ENCODE assay signal across 14 cellular contexts in genomic region chr12:49086116-49086515, GRCh38. TPM values are rescaled to one million over a fixed set of nuclear protein-coding genes. Genes with fewer than 3 reads are reported as not detected.
DNase-seq lines count a peak whose midpoint lies in the region; ATAC-seq and TF ChIP-seq lines count a peak whose summit lies in the region.
"Had no signal": no experiment of that assay in that cellular context is flagged by ENCODE, and none has a peak within 500 bp of the region (broad histone marks: within the 10 kb centered on the region; RNA-seq: fewer than 3 reads in every experiment).

No MANE protein-coding gene starts in this region.

- no peak for ATAC-seq in activated CD8-positive, alpha-beta T cell treated with anti-CD3 and anti-CD28 coated beads for 36 hours
- ATAC-seq: SK-N-SH treated with all-trans-retinoic acid at 6 μM for 48 hours had no signal

- H3K9me3 Mint-ChIP-seq in activated CD8-positive, alpha-beta T cell treated with anti-CD3 and anti-CD28 coated beads for 36 hours: no peaks in the 10 kb centered on the region
- H3K9me3 Mint-ChIP-seq: CD4-positive, alpha-beta T cell had no signal

- H3K4me2 ChIP-seq in osteoblast (ENCODE audit: insufficient read depth, low read length): no peak overlapping the region

- H3K27me3 ChIP-seq in osteoblast (ENCODE audit: insufficient read depth, low read length) (peaks cover 21% of the 10 kb centered on the region), adrenal gland (peaks cover 8% of the 10 kb centered on the region)

- POLR2A ChIA-PET in activated CD8-positive, alpha-beta T cell treated with anti-CD3 and anti-CD28 coated beads for 36 hours (lab: Charles Lee): interaction anchor here (1.4 to 4.1 kb wide), 3 partner anchors 11 to 44 kb away, joined by 5 to 29 read pairs (median 6); partner anchors contain the start of genes RHEBL1 and TUBA1B

- WGBS in adrenal gland, 4 donors: 72 to 77% (median 75%) methylated on average over 3 of the region's 3 CpGs

- peaks cover 28% of the 10 kb centered on the region for H3K4me1 Mint-ChIP-seq in activated CD8-positive, alpha-beta T cell treated with anti-CD3 and anti-CD28 coated beads for 36 hours (ENCODE audit: low read depth)

- TF ChIP-seq CTCF in osteoblast (IDR thresholded peaks at IDR 0.05; ENCODE audit: extremely low read depth, low read depth, low read length) (no peak), adrenal gland (IDR thresholded peaks at IDR 0.05) (no peak)
- no peak for TF ChIP-seq CTCF in activated CD8-positive, alpha-beta T cell treated with anti-CD3 and anti-CD28 coated beads for 36 hours (IDR thresholded peaks at IDR 0.05)

- H3K4me3 Mint-ChIP-seq in activated CD8-positive, alpha-beta T cell treated with anti-CD3 and anti-CD28 coated beads for 36 hours: no peak overlapping the region
- H3K4me3 Mint-ChIP-seq: CD4-positive, alpha-beta T cell had no signal

- no peaks in the 10 kb centered on the region for H3K9me3 ChIP-seq in osteoblast (ENCODE audit: low read depth, low read length)
- no peaks in the 10 kb centered on the region for H3K9me3 ChIP-seq in adrenal gland (replicated peaks in 1 of 3)

- no peaks in the 10 kb centered on the region for H4K20me1 ChIP-seq in osteoblast (ENCODE audit: insufficient read depth, low read length)

- CTCF ChIA-PET in activated CD8-positive, alpha-beta T cell treated with anti-CD3 and anti-CD28 coated beads for 36 hours (lab: Charles Lee): interaction anchor here (1.0 to 6.5 kb wide), 12 partner anchors 6 to 147 kb away, joined by 3 to 161 read pairs (median 18); partner anchors contain the start of genes DHH, LMBR1L and RHEBL1

- no peak overlapping the region for H3K27ac Mint-ChIP-seq in activated CD8-positive, alpha-beta T cell treated with anti-CD3 and anti-CD28 coated beads for 36 hours
- H3K27ac Mint-ChIP-seq: CD4-positive, alpha-beta T cell had no signal

- TF ChIP-seq POLR2A in adrenal gland (IDR thresholded peaks at IDR 0.05): no peak

- H3K36me3 Mint-ChIP-seq in activated CD8-positive, alpha-beta T cell treated with anti-CD3 and anti-CD28 coated beads for 36 hours (ENCODE audit: low read depth): no peaks in the 10 kb centered on the region

- DNase-seq in AG20443 (ENCODE audit: low spot score): peak; percentile 40
- DNase-seq in SK-MEL-5 (ENCODE audit: low read depth, low spot score): peak; percentile 36
- peak; percentile 49 for DNase-seq in fibroblast of gingiva (ENCODE audit: low read depth)
- DNase-seq in osteoblast (ENCODE audit: insufficient read length, low spot score, missing footprints): peak; percentile 50
- DNase-seq in activated CD8-positive, alpha-beta T cell treated with anti-CD3 and anti-CD28 coated beads for 36 hours: no peak
- no peak for DNase-seq in activated T-cell treated with anti-CD3 and anti-CD28 coated beads, Interleukin-2, amount 50 U/mL, for 1 hour
- DNase-seq in adrenal gland: no peak
- DNase-seq in iPS-NIHi11 (ENCODE audit: low spot score): no peak
- DNase-seq: CD4-positive, alpha-beta T cell; NCI-H187 treated with DMSO at 0.1 percent for 48 hours; NCI-H446; NCI-H69; Right ventricle myocardium superior had no signal

- H3K36me3 ChIP-seq in osteoblast (ENCODE audit: insufficient read depth, low read length): no peaks in the 10 kb centered on the region
- H3K36me3 ChIP-seq in adrenal gland (replicated peaks in 1 of 2): no peaks in the 10 kb centered on the region

- peaks cover 5% of the 10 kb centered on the region for H3K4me1 ChIP-seq in osteoblast (ENCODE audit: insufficient read depth, low read length)
- H3K4me1 ChIP-seq in adrenal gland (replicated peaks in 1 of 2): peaks cover 0 to 18% of the 10 kb centered on the region in 2 donors

- H3K27me3 Mint-ChIP-seq in activated CD8-positive, alpha-beta T cell treated with anti-CD3 and anti-CD28 coated beads for 36 hours: peaks cover 25% of the 10 kb centered on the region

- peak overlapping the region; percentile 3 for H2AFZ ChIP-seq in osteoblast (ENCODE audit: low read length)

- H3K79me2 ChIP-seq in osteoblast (ENCODE audit: insufficient read depth, low read length): no peaks in the 10 kb centered on the region

- H3K27ac ChIP-seq in osteoblast (ENCODE audit: low read depth, low read length): no peak overlapping the region
- H3K27ac ChIP-seq in adrenal gland: no peak overlapping the region

- intact Hi-C loops in activated CD8-positive, alpha-beta T cell treated with anti-CD3 and anti-CD28 coated beads for 36 hours (cut with micrococcal nuclease): no loop called here
- intact Hi-C loops in adrenal gland (cut with DNase I): loop anchor here (5.0 kb wide), 1 partner anchor 36 kb away; no protein-coding TSS in a partner anchor

- in situ Hi-C loops in SK-MEL-5 (cut with HindIII; ENCODE audit: low pct_unique_long_range_greater_than_20kb, low sequenced_read_pairs): no loop called here

- H3K4me3 ChIP-seq in osteoblast (ENCODE audit: insufficient read depth, low read length): no peak overlapping the region
- H3K4me3 ChIP-seq in adrenal gland: no peak overlapping the region

RNA-seq across cellular contexts. Expression of gene DHH, which starts 8.5 kb away (rescaled TPM):
- 0.05 and 0.21 TPM in 2 replicates for total RNA-seq in SK-MEL-5 (2014; rRNA removed; shearing (Covaris generic))
- 0.11 and 0.20 TPM in 2 replicates for polyA plus RNA-seq in SK-MEL-5 (2015; cell fraction: cytosol; rRNA removed)
- 1.1 TPM in 1 of 2 replicates, not detected in the other for polyA plus RNA-seq in SK-MEL-5 (2015; cell fraction: nucleus; rRNA removed)
- total RNA-seq in osteoblast (under 0.01 TPM in 1 of 2 replicates, not detected in the other), adrenal gland (1 to 10 TPM in 1 of 8 donors, under 1 TPM in 7; 0.18 to 1.0 (median 0.50) TPM)
- under 1 TPM in 1 of 2 experiments, not detected in 1; 0.14 TPM for total RNA-seq in activated CD8-positive, alpha-beta T cell treated with anti-CD3 and anti-CD28 coated beads for 36 hours
- polyA plus RNA-seq in adrenal gland: under 1 TPM; 0.13 to 0.84 (median 0.16) TPM

RNA-seq across cellular contexts. Expression of gene RHEBL1, which starts 16.3 kb away (rescaled TPM):
- 5.2 and 7.8 TPM in 2 replicates for total RNA-seq in SK-MEL-5 (2014; rRNA removed; shearing (Covaris generic))
- 6.7 and 9.0 TPM in 2 replicates for polyA plus RNA-seq in SK-MEL-5 (2015; cell fraction: cytosol; rRNA removed)
- 18.0 and 19.2 TPM in 2 replicates for polyA plus RNA-seq in SK-MEL-5 (2015; cell fraction: nucleus; rRNA removed)
- total RNA-seq in osteoblast (0.72 and 0.88 TPM in 2 replicates), adrenal gland (1 to 10 TPM in 1 of 8 donors, under 1 TPM in 3, not detected in 4; 0.28 to 1.8 (median 0.34) TPM)
- 10 to 100 TPM; 18.5 to 19.8 TPM for total RNA-seq in activated CD8-positive, alpha-beta T cell treated with anti-CD3 and anti-CD28 coated beads for 36 hours
- polyA plus RNA-seq in adrenal gland: under 1 TPM; 0.26 to 0.71 (median 0.32) TPM

RNA-seq across cellular contexts. Expression of gene LMBR1L, which starts 24.5 kb away (rescaled TPM):
- 20.6 and 21.7 TPM in 2 replicates for total RNA-seq in SK-MEL-5 (2014; rRNA removed; shearing (Covaris generic))
- polyA plus RNA-seq in SK-MEL-5 (2015; cell fraction: cytosol; rRNA removed): 17.1 and 18.6 TPM in 2 replicates
- 216 and 234 TPM in 2 replicates for polyA plus RNA-seq in SK-MEL-5 (2015; cell fraction: nucleus; rRNA removed)
- total RNA-seq in osteoblast: 57.2 and 60.4 TPM in 2 replicates
- 10 to 100 TPM; 43.5 to 50.9 TPM for total RNA-seq in activated CD8-positive, alpha-beta T cell treated with anti-CD3 and anti-CD28 coated beads for 36 hours
- total RNA-seq in adrenal gland: 10 to 100 TPM; 20.6 to 97.7 (median 74.3) TPM
- polyA plus RNA-seq in adrenal gland: 100 to 1,000 TPM in 2 of 3 donors, 10 to 100 TPM in 1; 30.3 to 136 (median 121) TPM

RNA-seq across cellular contexts. Expression of gene KMT2D, which starts 25.5 kb away (rescaled TPM):
- total RNA-seq in SK-MEL-5 (2014; rRNA removed; shearing (Covaris generic)): 14.5 and 16.1 TPM in 2 replicates
- polyA plus RNA-seq in SK-MEL-5 (2015; cell fraction: cytosol; rRNA removed): 41.5 and 54.0 TPM in 2 replicates
- polyA plus RNA-seq in SK-MEL-5 (2015; cell fraction: nucleus; rRNA removed): 55.7 and 79.5 TPM in 2 replicates
- total RNA-seq in osteoblast (24.6 and 28.6 TPM in 2 replicates), adrenal gland (10 to 100 TPM; 37.3 to 80.9 (median 56.6) TPM)
- 10 to 100 TPM; 57.5 to 62.3 TPM for total RNA-seq in activated CD8-positive, alpha-beta T cell treated with anti-CD3 and anti-CD28 coated beads for 36 hours
- 100 to 1,000 TPM in 1 of 3 donors, 10 to 100 TPM in 2; 25.6 to 140 (median 31.4) TPM for polyA plus RNA-seq in adrenal gland

RNA-seq across cellular contexts. Expression of gene TUBA1B, which starts 45.1 kb away (rescaled TPM):
- total RNA-seq in SK-MEL-5 (2014; rRNA removed; shearing (Covaris generic)): 1,958 and 1,976 TPM in 2 replicates
- polyA plus RNA-seq in SK-MEL-5 (2015; cell fraction: cytosol; rRNA removed): 2,389 and 2,410 TPM in 2 replicates
- 508 and 518 TPM in 2 replicates for polyA plus RNA-seq in SK-MEL-5 (2015; cell fraction: nucleus; rRNA removed)
- total RNA-seq in osteoblast (578 and 616 TPM in 2 replicates), adrenal gland (100 to 1,000 TPM; 174 to 669 (median 377) TPM)
- 1,000 to 10,000 TPM; 2,169 to 2,181 TPM for total RNA-seq in activated CD8-positive, alpha-beta T cell treated with anti-CD3 and anti-CD28 coated beads for 36 hours
- 100 to 1,000 TPM; 190 to 830 (median 244) TPM for polyA plus RNA-seq in adrenal gland

Comparison
In these comparisons a context has a peak if more than half of its experiments do, and no peak if none do; other contexts are left out.
1. DNase-seq: peak in AG20443 (single experiment), SK-MEL-5 (single experiment), fibroblast of gingiva (single experiment) and osteoblast (single experiment); none in activated CD8-positive, alpha-beta T cell treated with anti-CD3 and anti-CD28 coated beads for 36 hours (single experiment), activated T-cell treated with anti-CD3 and anti-CD28 coated beads, Interleukin-2, amount 50 U/mL, for 1 hour (single experiment), adrenal gland (0 of 7) and iPS-NIHi11 (single experiment).